In the genomic region with DNA sequence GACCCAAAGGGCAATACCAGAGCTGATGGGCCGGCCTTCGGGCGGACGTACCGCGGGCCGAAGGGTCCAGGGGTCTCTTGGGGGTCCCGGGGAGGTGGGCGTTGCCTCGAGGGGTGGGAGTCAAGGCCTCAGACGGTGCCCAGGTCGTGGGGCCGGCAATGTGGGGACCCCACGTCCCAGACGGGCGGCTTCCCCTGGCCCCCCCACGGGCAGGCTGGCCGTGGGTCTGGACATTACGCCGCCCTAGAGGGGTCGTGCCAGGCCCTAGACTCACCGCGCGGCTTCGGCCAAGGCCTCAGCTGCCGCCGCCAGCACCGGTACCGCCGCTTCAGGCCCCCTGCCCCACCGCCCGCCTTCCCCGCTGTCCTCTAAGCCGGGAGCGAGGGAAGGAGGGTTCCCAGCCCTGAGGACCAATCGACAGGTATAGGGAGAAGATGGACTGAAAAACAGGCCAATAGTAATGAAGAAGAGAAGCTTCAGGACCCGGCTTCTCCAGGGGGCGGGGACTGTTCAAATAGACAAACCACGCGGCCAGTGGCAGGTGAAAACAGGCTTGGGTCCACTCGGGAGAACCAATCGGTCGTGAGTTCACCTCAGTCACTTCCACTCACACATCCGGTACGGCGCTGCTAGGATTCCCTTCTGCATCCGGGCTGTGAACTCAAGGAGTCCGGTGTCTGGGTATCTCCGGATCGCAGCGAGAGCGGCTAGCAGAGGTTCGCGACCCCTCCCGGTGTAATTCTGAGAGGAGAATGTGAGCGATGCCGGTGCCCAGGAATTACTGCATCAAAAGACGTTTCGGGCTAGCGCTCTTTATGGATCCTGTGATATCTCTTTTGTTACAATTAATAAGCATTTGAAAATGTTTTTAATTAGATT, we compare ENCODE assay signal across 8 cellular contexts. TPM values are rescaled to one million over a fixed set of nuclear protein-coding genes. Genes with fewer than 3 reads are reported as not detected.
DNase-seq lines count a peak whose midpoint lies in the region; ATAC-seq, FAIRE-seq and TF ChIP-seq lines count a peak whose summit lies in the region.

Gene MTOR (minus strand): TSS at position 381 of the 879 bp plus-strand sequence. CDS start 3,142 bp downstream, outside the sequence.

- peak within 1 kb of the TSS; percentile 40 for H3K27ac ChIP-seq in HUES64 (ENCODE audit: low read depth, low read length)
- no peak within 1 kb of the TSS for H3K27ac ChIP-seq in OCI-LY1 (ENCODE audit: low read depth, low read length, poor library complexity, severe bottlenecking)
- H3K27ac ChIP-seq in mesodermal cell (ENCODE audit: low read depth, low read length, severe bottlenecking) = no peak within 1 kb of the TSS

- H3K27me3 ChIP-seq in HUES64 (ENCODE audit: insufficient read depth, low read length) = no peaks in the 10 kb centered on the region
- no peaks in the 10 kb centered on the region for H3K27me3 ChIP-seq in OCI-LY1 (ENCODE audit: insufficient read depth, low read length)

- H3K9me3 ChIP-seq in HUES64 (ENCODE audit: insufficient read depth, low read depth, low read length) (no peaks in the 10 kb centered on the region), OCI-LY1 (ENCODE audit: low read length) (no peaks in the 10 kb centered on the region), mesodermal cell (ENCODE audit: control insufficient read depth, low read length) (no peaks in the 10 kb centered on the region)

- H3K4me3 ChIP-seq in HUES64 (ENCODE audit: low read length) (peak within 1 kb of the TSS; percentile 95), OCI-LY1 (ENCODE audit: low read depth, low read length, poor library complexity, severe bottlenecking) (peak within 1 kb of the TSS; percentile 81), mesodermal cell (ENCODE audit: extremely low read depth, insufficient read depth, low read length, poor library complexity, severe bottlenecking) (peak within 1 kb of the TSS; percentile 95)

- H3K9ac ChIP-seq in HUES64 (ENCODE audit: low read depth, low read length) (peak within 1 kb of the TSS; percentile 80), OCI-LY1 (ENCODE audit: low read length) (peak within 1 kb of the TSS; percentile 84)

- H2AFZ ChIP-seq in OCI-LY1 (ENCODE audit: low read length) = peak within 1 kb of the TSS; percentile 77

- H3F3A ChIP-seq in OCI-LY1 (ENCODE audit: insufficient read depth, low read length) = no peaks in the 10 kb centered on the region

- peak within 1 kb of the TSS; percentile 92 for H3K4me2 ChIP-seq in OCI-LY1 (ENCODE audit: low read length)

- ATAC-seq in GM21447 (IDR thresholded peaks at IDR 0.05; ENCODE audit: unreplicated experiment) = peak; percentile 99

- peaks cover 26% of the 10 kb centered on the region for H3K36me3 ChIP-seq in HUES64 (ENCODE audit: insufficient read depth, low read length)
- H3K36me3 ChIP-seq in OCI-LY1 (ENCODE audit: insufficient read depth, low read length) = peaks cover 25% of the 10 kb centered on the region
- H3K36me3 ChIP-seq in mesodermal cell (ENCODE audit: control insufficient read depth, insufficient read depth, low read length) = peaks cover 25% of the 10 kb centered on the region

- H3K9me2 ChIP-seq in OCI-LY1 (ENCODE audit: low read depth, low read length) = no peaks in the 10 kb centered on the region

- peaks cover 11% of the 10 kb centered on the region for H3K79me2 ChIP-seq in OCI-LY1 (ENCODE audit: insufficient read depth, low read length)

- peak; percentile 100 for DNase-seq in DMS 273 (lab: John Stamatoyannopoulos, UW; ENCODE audit: unreplicated experiment)
- peak; percentile 92 for DNase-seq in activated CD8-positive, alpha-beta memory T cell treated with anti-CD3 and anti-CD28 coated beads, Interleukin-2, amount 50 U/mL, for 4 hours
- peak; percentile 91 to 97 for DNase-seq in stimulated activated CD8-positive, alpha-beta memory T cell treated with anti-CD3 and anti-CD28 coated beads, Interleukin-15, amount 100 ng/mL, for 4 hours (ENCODE audit: low read depth in 2 of 2)

- peak; percentile 21; the same call in 1 of the 2 replicates for TF ChIP-seq CTCF in OCI-LY1 (IDR thresholded peaks at IDR 0.05; ENCODE audit: low read length)

- FAIRE-seq in endometrium (lab: Jason Lieb, UNC) = peak; percentile 100

- H3K4me1 ChIP-seq in HUES64 (ENCODE audit: insufficient read depth, low read length) (0 out of 2 replicates have a peak, but pooled peaks cover 4% of the 10 kb centered on the region), OCI-LY1 (ENCODE audit: insufficient read depth, low read length, severe bottlenecking) (peaks cover 21% of the 10 kb centered on the region), mesodermal cell (ENCODE audit: control insufficient read depth, insufficient read depth, low read length, poor library complexity, severe bottlenecking) (peaks cover 4% of the 10 kb centered on the region)

- H4K20me1 ChIP-seq in OCI-LY1 (ENCODE audit: insufficient read depth, low read length) = no peaks in the 10 kb centered on the region

- WGBS in HUES64 = under 1% methylated on average over 57 of the region's 60 CpGs
- WGBS in mesodermal cell (ENCODE audit: insufficient coverage in 2 of 2), 2 experiments = 0% methylated on average over 50 to 52 of the region's 60 CpGs

RNA-seq across cellular contexts. Expression of gene MTOR, which starts in this region (rescaled TPM):
- polyA plus RNA-seq in HUES64 (2013, experiment 1 of 2) = 35.6 TPM
- polyA plus RNA-seq in HUES64 (2013, experiment 2 of 2) = 36.1 TPM
- 34.7 TPM for polyA plus RNA-seq in mesodermal cell (2013, experiment 1 of 2)
- polyA plus RNA-seq in mesodermal cell (2013, experiment 2 of 2) = 29.3 TPM
